Comparison of ENCODE assay signal across 1 cellular context in genomic region chr5:118115791-118116190, GRCh38.
A peak's percentile ranks its signal among the peaks of the same experiment; 100 is the strongest.
TF ChIP-seq lines count a peak whose summit lies in the region.

No MANE protein-coding gene starts in this region.

TF ChIP-seq in H1, 55 proteins besides CTCF, POLR2A, EP300 and RAD21:
- 0 out of 2 replicates have a peak, but pooled peaks have one; percentile 52 for TF ChIP-seq JUND (IDR thresholded peaks at IDR 0.05; ENCODE audit: low read length)
- TF ChIP-seq CHD1 (IDR thresholded peaks at IDR 0.05; ENCODE audit: low read depth, low read length), result no peak
